1 cellular context compared by ENCODE assay signal in the genomic region with DNA sequence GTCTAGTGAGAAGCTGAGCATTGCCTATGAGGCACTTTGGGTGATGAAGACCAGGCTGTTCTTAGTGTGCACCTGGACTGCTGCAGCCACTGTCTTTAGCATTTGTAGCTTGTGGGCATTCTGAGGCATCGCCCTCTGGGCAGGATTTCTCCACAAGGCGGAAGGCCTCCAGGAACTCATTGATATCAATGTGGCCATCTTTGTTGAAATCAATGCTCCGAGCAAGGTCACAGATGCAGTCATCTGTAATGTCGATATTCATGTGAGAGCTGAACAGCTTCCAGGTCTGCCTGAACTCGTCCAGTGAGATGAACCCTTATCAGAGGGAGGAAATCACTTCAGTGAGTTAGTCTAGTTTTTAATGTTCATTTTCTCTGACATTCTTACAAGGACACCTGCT.
TF ChIP-seq lines count a peak whose summit lies in the region.

No MANE protein-coding gene starts in this region.

TF ChIP-seq in GM23338, 12 proteins besides CTCF, POLR2A, EP300 and RAD21 (continued from another document):
- TF ChIP-seq, protein P1, sequence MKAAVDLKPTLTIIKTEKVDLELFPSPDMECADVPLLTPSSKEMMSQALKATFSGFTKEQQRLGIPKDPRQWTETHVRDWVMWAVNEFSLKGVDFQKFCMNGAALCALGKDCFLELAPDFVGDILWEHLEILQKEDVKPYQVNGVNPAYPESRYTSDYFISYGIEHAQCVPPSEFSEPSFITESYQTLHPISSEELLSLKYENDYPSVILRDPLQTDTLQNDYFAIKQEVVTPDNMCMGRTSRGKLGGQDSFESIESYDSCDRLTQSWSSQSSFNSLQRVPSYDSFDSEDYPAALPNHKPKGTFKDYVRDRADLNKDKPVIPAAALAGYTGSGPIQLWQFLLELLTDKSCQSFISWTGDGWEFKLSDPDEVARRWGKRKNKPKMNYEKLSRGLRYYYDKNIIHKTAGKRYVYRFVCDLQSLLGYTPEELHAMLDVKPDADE (IDR thresholded peaks at IDR 0.05): no peak
- no peak for TF ChIP-seq NANOG (IDR thresholded peaks at IDR 0.05; ENCODE audit: borderline replicate concordance)
